Comparison of ENCODE assay signal across 26 cellular contexts in genomic region chr16:69651217-69651616, GRCh38.
"Had no signal": no experiment of that assay in that cellular context is flagged by ENCODE, and none has a peak within 500 bp of the region (broad histone marks: within the 10 kb centered on the region; RNA-seq: fewer than 3 reads in every experiment).

No MANE protein-coding gene starts in this region.

- H3K4me3 ChIP-seq: body of pancreas, heart right ventricle, lower lobe of right lung, thyroid gland, upper lobe of right lung had no signal

- H3K9me3 ChIP-seq: body of pancreas, heart right ventricle, lower lobe of right lung, thyroid gland, upper lobe of right lung had no signal

- H3K27me3 ChIP-seq: body of pancreas, heart right ventricle, thyroid gland, upper lobe of right lung had no signal

- DNase-seq: activated B cell treated with CpG ODN at 0.5 μM for 24 hours; activated CD4-positive, alpha-beta T cell treated with anti-CD3 and anti-CD28 coated beads for 36 hours; activated CD4-positive, alpha-beta T cell treated with anti-CD3 and anti-CD28 coated beads, Interleukin-2, amount 50 U/mL, for 4 hours; activated CD8-positive, alpha-beta memory T cell treated with anti-CD3 and anti-CD28 coated beads for 24 hours; activated CD8-positive, alpha-beta memory T cell treated with anti-CD3 and anti-CD28 coated beads, Interleukin-2, amount 50 U/mL, for 4 hours; activated effector memory CD4-positive, alpha-beta T cell treated with Interleukin-2 at 50 U/mL for 16 hours; activated naive CD4-positive, alpha-beta T cell treated with anti-CD3 and anti-CD28 coated beads, Interleukin-2, amount 10 ng/mL, durations not matched to agents 7 days and 5 days; activated naive CD8-positive, alpha-beta T cell treated with anti-CD3 and anti-CD28 coated beads, Interleukin-2, amount 50 U/mL, for 24 hours; activated T-cell treated with anti-CD3 and anti-CD28 coated beads, Interleukin-2, amount 50 U/mL, for 4 hours; anterior cingulate cortex; body of pancreas; effector CD4-positive, alpha-beta T cell; erythroblast; foreskin fibroblast; heart right ventricle; kidney; lower lobe of right lung; naive thymus-derived CD8-positive, alpha-beta T cell; stimulated activated CD4-positive, alpha-beta T cell treated with anti-CD3 and anti-CD28 coated beads, Interleukin-4, amount 100 ng/mL, for 24 hours; stimulated activated naive CD4-positive, alpha-beta T cell treated with Interleukin-2 at 50 U/mL for 16 hours; T1000; thyroid gland; upper lobe of right lung had no signal

- H3K4me1 Mint-ChIP-seq: activated B cell treated with CpG ODN at 0.5 μM for 24 hours; activated CD4-positive, alpha-beta T cell treated with anti-CD3 and anti-CD28 coated beads for 36 hours; activated naive CD4-positive, alpha-beta T cell treated with anti-CD3 and anti-CD28 coated beads, Interleukin-2, amount 10 ng/mL, durations not matched to agents 7 days and 5 days; activated naive CD8-positive, alpha-beta T cell treated with anti-CD3 and anti-CD28 coated beads, Interleukin-2, amount 50 U/mL, for 24 hours had no signal

- H3K27ac Mint-ChIP-seq: activated B cell treated with CpG ODN at 0.5 μM for 24 hours; activated CD4-positive, alpha-beta T cell treated with anti-CD3 and anti-CD28 coated beads for 36 hours; activated naive CD4-positive, alpha-beta T cell treated with anti-CD3 and anti-CD28 coated beads, Interleukin-2, amount 10 ng/mL, durations not matched to agents 7 days and 5 days; activated naive CD8-positive, alpha-beta T cell treated with anti-CD3 and anti-CD28 coated beads, Interleukin-2, amount 50 U/mL, for 24 hours; progenitor cell of endocrine pancreas; T-helper 1 cell treated with Interleukin-12 subunit alpha and Interleukin-12 subunit beta and Interleukin-4 antibody, amounts not matched to agents 30 μg/mL and 1 μg/mL, for 36 hours had no signal

- H3K27ac ChIP-seq: body of pancreas, heart right ventricle, lower lobe of right lung, thyroid gland, upper lobe of right lung had no signal

- ATAC-seq: activated CD4-positive, alpha-beta T cell treated with anti-CD3 and anti-CD28 coated beads for 36 hours; activated naive CD8-positive, alpha-beta T cell treated with anti-CD3 and anti-CD28 coated beads, Interleukin-2, amount 50 U/mL, for 24 hours; activated T-cell treated with anti-CD3 and anti-CD28 coated beads, Interleukin-2, amount 50 U/mL, for 4 hours; body of pancreas; heart right ventricle; left lobe of liver; lower lobe of right lung; naive thymus-derived CD8-positive, alpha-beta T cell; upper lobe of right lung had no signal

- H3K27me3 Mint-ChIP-seq: activated B cell treated with CpG ODN at 0.5 μM for 24 hours; activated CD4-positive, alpha-beta T cell treated with anti-CD3 and anti-CD28 coated beads for 36 hours; activated naive CD4-positive, alpha-beta T cell treated with anti-CD3 and anti-CD28 coated beads, Interleukin-2, amount 10 ng/mL, durations not matched to agents 7 days and 5 days; activated naive CD8-positive, alpha-beta T cell treated with anti-CD3 and anti-CD28 coated beads, Interleukin-2, amount 50 U/mL, for 24 hours; naive thymus-derived CD8-positive, alpha-beta T cell; progenitor cell of endocrine pancreas had no signal

- H3K4me1 ChIP-seq: heart right ventricle, lower lobe of right lung, thyroid gland, upper lobe of right lung had no signal

- H3K4me3 Mint-ChIP-seq: activated B cell treated with CpG ODN at 0.5 μM for 24 hours; activated CD4-positive, alpha-beta T cell treated with anti-CD3 and anti-CD28 coated beads for 36 hours; activated naive CD4-positive, alpha-beta T cell treated with anti-CD3 and anti-CD28 coated beads, Interleukin-2, amount 10 ng/mL, durations not matched to agents 7 days and 5 days; activated naive CD8-positive, alpha-beta T cell treated with anti-CD3 and anti-CD28 coated beads, Interleukin-2, amount 50 U/mL, for 24 hours; activated T-cell treated with anti-CD3 and anti-CD28 coated beads, Interleukin-2, amount 50 U/mL, for 4 hours; naive thymus-derived CD8-positive, alpha-beta T cell; T-helper 1 cell treated with Interleukin-12 subunit alpha and Interleukin-12 subunit beta and Interleukin-4 antibody, amounts not matched to agents 30 μg/mL and 1 μg/mL, for 36 hours had no signal

- H3K9me3 Mint-ChIP-seq: activated B cell treated with CpG ODN at 0.5 μM for 24 hours; activated naive CD4-positive, alpha-beta T cell treated with anti-CD3 and anti-CD28 coated beads, Interleukin-2, amount 10 ng/mL, durations not matched to agents 7 days and 5 days; activated naive CD8-positive, alpha-beta T cell treated with anti-CD3 and anti-CD28 coated beads, Interleukin-2, amount 50 U/mL, for 24 hours; activated T-cell treated with anti-CD3 and anti-CD28 coated beads, Interleukin-2, amount 50 U/mL, for 4 hours; naive thymus-derived CD8-positive, alpha-beta T cell; T-helper 1 cell treated with Interleukin-12 subunit alpha and Interleukin-12 subunit beta and Interleukin-4 antibody, amounts not matched to agents 30 μg/mL and 1 μg/mL, for 36 hours had no signal
